ENCODE assay signal across 22 cellular contexts in the genomic region with DNA sequence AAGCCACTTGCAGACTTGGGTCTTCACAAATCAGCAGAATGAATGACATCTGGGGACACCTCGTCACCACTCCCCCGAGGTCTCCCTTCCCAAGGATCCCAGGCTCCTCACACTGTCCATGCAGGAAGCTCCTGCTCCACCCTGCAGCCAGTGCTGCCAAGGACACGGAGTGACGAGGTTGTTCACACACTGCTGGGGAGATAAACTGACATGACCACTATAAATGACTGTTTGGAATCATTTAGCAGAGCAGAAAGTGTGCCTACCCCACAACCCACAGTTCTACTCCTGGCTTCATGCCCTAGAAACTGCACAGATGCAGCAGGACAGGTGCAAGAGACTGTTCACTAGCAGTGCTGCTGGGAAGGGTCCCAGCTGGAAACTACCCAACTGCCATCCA. TPM values are rescaled to one million over a fixed set of nuclear protein-coding genes. Genes with fewer than 3 reads are reported as not detected.
A peak's percentile ranks its signal among the peaks of the same experiment; 100 is the strongest.
DNase-seq lines count a peak whose midpoint lies in the region; ATAC-seq, FAIRE-seq and TF ChIP-seq lines count a peak whose summit lies in the region.
"Had no signal": no experiment of that assay in that cellular context is flagged by ENCODE, and none has a peak within 500 bp of the region (broad histone marks: within the 10 kb centered on the region; RNA-seq: fewer than 3 reads in every experiment).

No MANE protein-coding gene starts in this region.

- no peak overlapping the region for H3K27ac Mint-ChIP-seq in activated naive CD8-positive, alpha-beta T cell treated with anti-CD3 and anti-CD28 coated beads, Interleukin-2, amount 50 U/mL, for 24 hours
- H3K27ac Mint-ChIP-seq: CD4-positive, alpha-beta memory T cell; HFFc6 had no signal

- H3K4me1 Mint-ChIP-seq in activated naive CD8-positive, alpha-beta T cell treated with anti-CD3 and anti-CD28 coated beads, Interleukin-2, amount 50 U/mL, for 24 hours, result no peaks in the 10 kb centered on the region
- H3K4me1 Mint-ChIP-seq: CD4-positive, alpha-beta memory T cell had no signal

- no peak for FAIRE-seq in pancreas (lab: Jason Lieb, UNC)
- FAIRE-seq: D721Med had no signal

- no peak for TF ChIP-seq POLR2A in esophagus muscularis mucosa (IDR thresholded peaks at IDR 0.05; ENCODE audit: low read depth)

- no peak overlapping the region for H3K4me3 ChIP-seq in Jurkat, Clone E6-1 (ENCODE audit: low read length)
- H3K4me3 ChIP-seq in esophagus muscularis mucosa, result no peak overlapping the region
- H3K4me3 ChIP-seq in pancreas, result no peak overlapping the region
- H3K4me3 ChIP-seq: MG63, Peyer's patch had no signal

- TF ChIP-seq EP300 in esophagus muscularis mucosa (IDR thresholded peaks at IDR 0.05), result no peak

- TF ChIP-seq CTCF in esophagus muscularis mucosa (IDR thresholded peaks at IDR 0.05) (no peak), pancreas (IDR thresholded peaks at IDR 0.05) (no peak)

- H3K27me3 ChIP-seq in esophagus muscularis mucosa (peaks cover 0 to 29% (median 0%) of the 10 kb centered on the region in 4 donors), pancreas (no peaks in the 10 kb centered on the region)
- H3K27me3 ChIP-seq: BE2C, MG63, Peyer's patch had no signal

- 64% methylated on average over 4 of the region's 4 CpGs for WGBS in esophagus muscularis mucosa
- 20 to 22% methylated on average over 4 of the region's 4 CpGs for WGBS in pancreas, 2 donors

- H3K4me3 Mint-ChIP-seq in activated naive CD8-positive, alpha-beta T cell treated with anti-CD3 and anti-CD28 coated beads, Interleukin-2, amount 50 U/mL, for 24 hours, result no peak overlapping the region
- H3K4me3 Mint-ChIP-seq: CD4-positive, alpha-beta memory T cell; HFFc6 had no signal

- H3K9me3 ChIP-seq in esophagus muscularis mucosa (no peaks in the 10 kb centered on the region), pancreas (no peaks in the 10 kb centered on the region)
- H3K9me3 ChIP-seq: BE2C, MG63, Peyer's patch had no signal

- H3K4me1 ChIP-seq in esophagus muscularis mucosa, result no peaks in the 10 kb centered on the region
- H3K4me1 ChIP-seq in pancreas, result no peaks in the 10 kb centered on the region
- H3K4me1 ChIP-seq: BE2C, Peyer's patch had no signal

- DNase-seq in Jurkat, Clone E6-1 (ENCODE audit: low read depth, low spot score), result peak; percentile 24
- DNase-seq in NCI-H2029 (lab: John Stamatoyannopoulos, UW) (peak; percentile 36), esophagus muscularis mucosa (ENCODE audit: extremely low spot score) (peak; percentile 75), pancreas (peak in 1 of 6 donors; percentile 10), cerebellar nuclear complex (lab: John Stamatoyannopoulos, UW) (no peak)
- DNase-seq in activated naive CD8-positive, alpha-beta T cell treated with anti-CD3 and anti-CD28 coated beads, Interleukin-2, amount 50 U/mL, for 24 hours, result no peak
- DNase-seq in activated CD4-positive, alpha-beta T cell treated with anti-CD3 and anti-CD28 coated beads for 48 hours, result no peak
- DNase-seq: ACHN; BE2C; CD4-positive, alpha-beta memory T cell; GF-D8; HFFc6; KG1; MG63; NCI-H1417 treated with DMSO at 0.1 percent for 48 hours; NCI-H2227 treated with DMSO at 0.1 percent for 48 hours; NCI-H524 treated with DMSO at 0.1 percent for 48 hours; Peyer's patch; SIG-M5 had no signal

- no peaks in the 10 kb centered on the region for H3K36me3 ChIP-seq in esophagus muscularis mucosa
- H3K36me3 ChIP-seq in pancreas, result no peaks in the 10 kb centered on the region
- H3K36me3 ChIP-seq: BE2C, MG63, Peyer's patch had no signal

- H3K27ac ChIP-seq in esophagus muscularis mucosa (replicated peaks in 1 of 4), result no peak overlapping the region
- no peak overlapping the region for H3K27ac ChIP-seq in pancreas
- H3K27ac ChIP-seq: Peyer's patch had no signal

- peaks cover 3% of the 10 kb centered on the region for H3K9me3 Mint-ChIP-seq in activated naive CD8-positive, alpha-beta T cell treated with anti-CD3 and anti-CD28 coated beads, Interleukin-2, amount 50 U/mL, for 24 hours
- H3K9me3 Mint-ChIP-seq: HFFc6 had no signal

- intact Hi-C loops in esophagus muscularis mucosa (cut with DNase I), result no loop called here
- intact Hi-C loops in pancreas (cut with DNase I), result no loop called here

- no peaks in the 10 kb centered on the region for H3K36me3 Mint-ChIP-seq in activated naive CD8-positive, alpha-beta T cell treated with anti-CD3 and anti-CD28 coated beads, Interleukin-2, amount 50 U/mL, for 24 hours (ENCODE audit: low read depth)
- H3K36me3 Mint-ChIP-seq: CD4-positive, alpha-beta memory T cell had no signal

- H3K27me3 Mint-ChIP-seq in activated naive CD8-positive, alpha-beta T cell treated with anti-CD3 and anti-CD28 coated beads, Interleukin-2, amount 50 U/mL, for 24 hours, result no peaks in the 10 kb centered on the region

- ATAC-seq in pancreas (peak in 3 of 4 donors; percentile 57 to 84 (median 61)), GM21825 (IDR thresholded peaks at IDR 0.05; ENCODE audit: unreplicated experiment) (no peak)
- no peak for ATAC-seq in activated naive CD8-positive, alpha-beta T cell treated with anti-CD3 and anti-CD28 coated beads, Interleukin-2, amount 50 U/mL, for 24 hours

RNA-seq across cellular contexts. Expression of gene PRSS50, which starts 19.7 kb away (rescaled TPM):
- not detected for polyA plus RNA-seq in Jurkat, Clone E6-1 (2012; ENCODE audit: insufficient read depth, insufficient read length)
- under 1 TPM in 3 of 4 donors, not detected in 1; 0.32 to 0.46 (median 0.42) TPM for total RNA-seq in esophagus muscularis mucosa
- total RNA-seq in pancreas, result 1 to 10 TPM in 1 of 6 donors, under 1 TPM in 5; 0.28 to 1.0 (median 0.38) TPM
- 1 to 10 TPM in 1 of 2 donors, under 1 TPM in 1; 0.87 to 2.2 TPM for polyA plus RNA-seq in pancreas
- total RNA-seq: CD4-positive, alpha-beta memory T cell; H4; HFFc6; Peyer's patch had no signal
- polyA plus RNA-seq: CD4-positive, alpha-beta memory T cell had no signal

RNA-seq across cellular contexts. Expression of gene TMIE, which starts 36.1 kb away (rescaled TPM):
- polyA plus RNA-seq in Jurkat, Clone E6-1 (2012; ENCODE audit: insufficient read depth, insufficient read length), result not detected
- total RNA-seq in esophagus muscularis mucosa (1 to 10 TPM in 1 of 4 donors, under 1 TPM in 2, not detected in 1; 0.33 to 1.2 (median 0.69) TPM), pancreas (under 1 TPM in 5 of 6 donors, not detected in 1; 0.08 to 0.31 (median 0.13) TPM)
- polyA plus RNA-seq in pancreas, result under 1 TPM; 0.42 to 0.52 TPM
- total RNA-seq: H4, HFFc6 had no signal

RNA-seq across cellular contexts. Expression of gene ALS2CL, which starts 43.8 kb away (rescaled TPM):
- polyA plus RNA-seq in Jurkat, Clone E6-1 (2012; ENCODE audit: insufficient read depth, insufficient read length), result 1.6 TPM
- total RNA-seq in esophagus muscularis mucosa, result 10 to 100 TPM in 2 of 4 donors, 1 to 10 TPM in 2; 3.3 to 11.8 (median 10.8) TPM
- 10 to 100 TPM in 3 of 6 donors, 1 to 10 TPM in 3; 7.8 to 21.2 (median 9.7) TPM for total RNA-seq in pancreas
- polyA plus RNA-seq in pancreas, result 10 to 100 TPM; 44.8 to 61.1 TPM

Comparison
In these comparisons a context has a peak if more than half of its experiments do, and no peak if none do; other contexts are left out.
1. DNase-seq: peak in Jurkat, Clone E6-1 (single experiment), NCI-H2029 (single experiment) and esophagus muscularis mucosa (single experiment); none in activated naive CD8-positive, alpha-beta T cell treated with anti-CD3 and anti-CD28 coated beads, Interleukin-2, amount 50 U/mL, for 24 hours (single experiment), activated CD4-positive, alpha-beta T cell treated with anti-CD3 and anti-CD28 coated beads for 48 hours (single experiment) and cerebellar nuclear complex (0 of 2).
2. ATAC-seq: peak in pancreas (3 of 4); none in activated naive CD8-positive, alpha-beta T cell treated with anti-CD3 and anti-CD28 coated beads, Interleukin-2, amount 50 U/mL, for 24 hours (single experiment) and GM21825 (single experiment).